Comparison of ENCODE assay signal across 28 cellular contexts in genomic region chr10:93378039-93378438, GRCh38.
DNase-seq lines count a peak whose midpoint lies in the region; ATAC-seq, FAIRE-seq and TF ChIP-seq lines count a peak whose summit lies in the region.
"Had no signal": no experiment of that assay in that cellular context is flagged by ENCODE, and none has a peak within 500 bp of the region (broad histone marks: within the 10 kb centered on the region; RNA-seq: fewer than 3 reads in every experiment).

No MANE protein-coding gene starts in this region.

- no peaks in the 10 kb centered on the region for H3K27me3 ChIP-seq in endothelial cell of umbilical vein (ENCODE audit: control insufficient read depth in 2 of 2, insufficient read depth in 2 of 2, low read length in 2 of 2)
- H3K27me3 ChIP-seq: body of pancreas, heart right ventricle, Peyer's patch, SJCRH30, spleen, upper lobe of right lung had no signal

- CTCF ChIA-PET in A549 (lab: Yijun Ruan, JAX) (interaction anchor here (1.0 to 24.2 kb wide), 13 partner anchors 11 to 466 kb away, joined by 3 to 924 read pairs (median 34); partner anchors contain the start of gene MYOF), endothelial cell of umbilical vein (lab: Charles Lee) (interaction anchor here (0.6 to 7.5 kb wide), 8 partner anchors 26 to 133 kb away, joined by 3 to 451 read pairs (median 14); partner anchors contain the start of gene MYOF)

- FAIRE-seq in A549 (lab: Jason Lieb, UNC) (no peak), endothelial cell of umbilical vein (lab: Jason Lieb, UNC) (no peak)
- FAIRE-seq: endometrium had no signal

- no peak overlapping the region for H3K4me3 Mint-ChIP-seq in osteocyte (ENCODE audit: unreplicated experiment)
- H3K4me3 Mint-ChIP-seq in immature natural killer cell, result no peak overlapping the region
- H3K4me3 Mint-ChIP-seq: activated CD4-positive, alpha-beta T cell treated with anti-CD3 and anti-CD28 coated beads for 36 hours; activated naive CD8-positive, alpha-beta T cell treated with anti-CD3 and anti-CD28 coated beads for 36 hours; activated T-helper 1 cell treated with anti-CD3 and anti-CD28 coated beads, Interleukin-12 subunit alpha, Interleukin-12 subunit beta, Interleukin-2, Interleukin-4 antibody, amounts not matched to agents 30 ng/mL and 10 ng/mL and 1 ng/mL, durations not matched to agents 14 hours and 24 hours and 36 hours had no signal

- TF ChIP-seq CTCF in A549 (IDR thresholded peaks at IDR 0.05) (no peak), endothelial cell of umbilical vein (IDR thresholded peaks at IDR 0.05; ENCODE audit: extremely low read depth in 1 of 2, insufficient read depth in 1 of 2, low read depth in 1 of 2, low read length in 2 of 2) (no peak), osteocyte (IDR thresholded peaks at IDR 0.05) (no peak)

- intact Hi-C loops in endothelial cell of umbilical vein (cut with micrococcal nuclease), result no loop called here

- H3K27me3 Mint-ChIP-seq in osteocyte (ENCODE audit: unreplicated experiment), result no peaks in the 10 kb centered on the region
- H3K27me3 Mint-ChIP-seq in immature natural killer cell (ENCODE audit: low read depth in 3 of 3), result no peaks in the 10 kb centered on the region

- TF ChIP-seq POLR2A in A549 (IDR thresholded peaks at IDR 0.05; ENCODE audit: low read length) (no peak), endothelial cell of umbilical vein (IDR thresholded peaks at IDR 0.05; ENCODE audit: low read depth, low read length) (no peak)

- H3K27ac ChIP-seq in A549 (peak overlapping the region; percentile 71 to 87), endothelial cell of umbilical vein (ENCODE audit: insufficient read depth, low read depth, low read length) (no peak overlapping the region)
- H3K27ac ChIP-seq: body of pancreas, SJCRH30, upper lobe of right lung had no signal

- no peak for TF ChIP-seq EP300 in A549 (IDR thresholded peaks at IDR 0.05)

- H3K79me2 ChIP-seq in endothelial cell of umbilical vein (ENCODE audit: control insufficient read depth, insufficient read depth, low read length), result peaks cover 15% of the 10 kb centered on the region

- POLR2A ChIA-PET in A549 (lab: Yijun Ruan, JAX) (interaction anchor here (1.5 to 7.4 kb wide), 2 partner anchors 88 to 104 kb away, joined by 7 to 70 read pairs; partner anchors contain the start of gene MYOF), endothelial cell of umbilical vein (lab: Charles Lee) (no interaction called here)

- H3K4me3 ChIP-seq in A549 (no peak overlapping the region), endothelial cell of umbilical vein (replicated peaks in 1 of 3; ENCODE audit: insufficient read depth in 1 of 3, low read depth in 1 of 3, low read length in 3 of 3) (no peak overlapping the region)
- H3K4me3 ChIP-seq: body of pancreas, coronary artery, heart right ventricle, Peyer's patch, prostate gland, SJCRH30, spleen, upper lobe of right lung had no signal

- H2AFZ ChIP-seq in endothelial cell of umbilical vein (ENCODE audit: low read depth, low read length), result no peak overlapping the region

- TF ChIP-seq RAD21 in A549 (conservative IDR thresholded peaks at IDR 0.05 in 1 of 2, IDR thresholded peaks at IDR 0.05 in 1 of 2), result no peak

- no peaks in the 10 kb centered on the region for H4K20me1 ChIP-seq in endothelial cell of umbilical vein (replicated peaks; ENCODE audit: control insufficient read depth, extremely low read depth, insufficient read depth, low read length)

- H3K36me3 ChIP-seq in endothelial cell of umbilical vein (ENCODE audit: control insufficient read depth in 2 of 2, extremely low read depth in 1 of 2, insufficient read depth in 2 of 2, low read length in 2 of 2), result peaks cover 37 to 41% of the 10 kb centered on the region in 2 experiments
- H3K36me3 ChIP-seq: prostate gland, SJCRH30 had no signal

- H3K4me1 Mint-ChIP-seq in osteocyte (ENCODE audit: unreplicated experiment), result peaks cover 65% of the 10 kb centered on the region
- no peaks in the 10 kb centered on the region for H3K4me1 Mint-ChIP-seq in immature natural killer cell

- H3K27ac Mint-ChIP-seq in osteocyte (ENCODE audit: unreplicated experiment) (peak overlapping the region; percentile 92), immature natural killer cell (no peak overlapping the region)

- DNase-seq in A549 (ENCODE audit: low read depth in 1 of 2, low spot score in 1 of 2) (no peak), OCI-M1 (lab: John Stamatoyannopoulos, UW) (peak; percentile 20), endothelial cell of umbilical vein (ENCODE audit: low read depth, low spot score) (peak; percentile 21), osteocyte (ENCODE audit: extremely low spot score, unreplicated experiment) (no peak), nucleus accumbens (lab: John Stamatoyannopoulos, UW) (no peak), 8988T (no peak), immature natural killer cell (no peak), Ammon's horn (ENCODE audit: low spot score) (no peak)
- DNase-seq: activated CD4-positive, alpha-beta T cell treated with anti-CD3 and anti-CD28 coated beads for 36 hours; activated naive CD8-positive, alpha-beta T cell treated with anti-CD3 and anti-CD28 coated beads for 36 hours; body of pancreas; CD4-positive, CD25-positive, alpha-beta regulatory T cell; DMS 273 treated with DMSO at 0.1 percent for 48 hours; heart right ventricle; midbrain; NCI-H1105; NCI-H2081; NCI-H446; Peyer's patch; SJCRH30; spleen; stimulated activated CD4-positive, alpha-beta T cell treated with anti-CD3 and anti-CD28 coated beads, Interleukin-4, amount 100 ng/mL, for 4 hours; upper lobe of right lung had no signal

- no peaks in the 10 kb centered on the region for H3K9me3 Mint-ChIP-seq in osteocyte (ENCODE audit: unreplicated experiment)
- H3K9me3 Mint-ChIP-seq in immature natural killer cell, result no peaks in the 10 kb centered on the region
- H3K9me3 Mint-ChIP-seq: activated naive CD8-positive, alpha-beta T cell treated with anti-CD3 and anti-CD28 coated beads for 36 hours; activated T-helper 1 cell treated with anti-CD3 and anti-CD28 coated beads, Interleukin-12 subunit alpha, Interleukin-12 subunit beta, Interleukin-2, Interleukin-4 antibody, amounts not matched to agents 30 ng/mL and 10 ng/mL and 1 ng/mL, durations not matched to agents 14 hours and 24 hours and 36 hours; CD4-positive, CD25-positive, alpha-beta regulatory T cell had no signal

- no peak for ATAC-seq in A549
- ATAC-seq: activated CD4-positive, alpha-beta T cell treated with anti-CD3 and anti-CD28 coated beads for 36 hours; body of pancreas; heart right ventricle; left lobe of liver; upper lobe of right lung had no signal

- WGBS in A549 (ENCODE audit: missing lambda C conversion rate), result 96% methylated on average over 2 of the region's 2 CpGs

- H3K4me1 ChIP-seq in A549 (peaks cover 42% of the 10 kb centered on the region), endothelial cell of umbilical vein (ENCODE audit: control insufficient read depth, extremely low read depth, insufficient read depth, low read length) (peaks cover 46% of the 10 kb centered on the region)
- H3K4me1 ChIP-seq: body of pancreas, prostate gland had no signal

- peak overlapping the region; percentile 80 for H3K4me2 ChIP-seq in A549
- H3K4me2 ChIP-seq in endothelial cell of umbilical vein (ENCODE audit: insufficient read depth, low read length), result no peak overlapping the region

- dilution Hi-C loops in endothelial cell of umbilical vein (cut with MboI; ENCODE audit: extremely low pct_ligation_motif_present, low sequenced_read_pairs), result no loop called here

- peaks cover 68% of the 10 kb centered on the region for H3K36me3 Mint-ChIP-seq in osteocyte (ENCODE audit: unreplicated experiment)
- H3K36me3 Mint-ChIP-seq in immature natural killer cell, result no peaks in the 10 kb centered on the region
- H3K36me3 Mint-ChIP-seq: CD4-positive, CD25-positive, alpha-beta regulatory T cell had no signal

- H3K9me3 ChIP-seq in A549 (no peaks in the 10 kb centered on the region), endothelial cell of umbilical vein (replicated peaks; ENCODE audit: control insufficient read depth, insufficient read depth, low read length) (no peaks in the 10 kb centered on the region)
- H3K9me3 ChIP-seq: body of pancreas, heart right ventricle, Peyer's patch, prostate gland, SJCRH30, spleen, upper lobe of right lung had no signal

- no TSS peak for BruUV-seq in endothelial cell of umbilical vein (replicated peaks; lab: Mats Ljungman, UMichigan)

- H3K9me1 ChIP-seq in endothelial cell of umbilical vein (replicated peaks; ENCODE audit: control insufficient read depth, extremely low read depth, insufficient read depth, low read length), result no peaks in the 10 kb centered on the region

- no peak overlapping the region for H3K9ac ChIP-seq in endothelial cell of umbilical vein (replicated peaks; ENCODE audit: extremely low read depth, insufficient read depth, low read length)

TF ChIP-seq in A549, 52 proteins besides CTCF, POLR2A, EP300 and RAD21 (continues in another document):
- no peak for TF ChIP-seq ZFP36 (IDR thresholded peaks at IDR 0.05; ENCODE audit: borderline replicate concordance, partially characterized antibody)
- no peak for TF ChIP-seq MAX (IDR thresholded peaks at IDR 0.05)
- no peak for TF ChIP-seq ESRRA (IDR thresholded peaks at IDR 0.05; ENCODE audit: borderline replicate concordance, low read length)
- no peak for TF ChIP-seq ZSCAN20 (CRISPR knock-in tag; IDR thresholded peaks at IDR 0.05)
- no peak for TF ChIP-seq PHF8 (IDR thresholded peaks at IDR 0.05; ENCODE audit: borderline replicate concordance, low read depth)
- no peak for TF ChIP-seq ZC3H11A (IDR thresholded peaks at IDR 0.05)
- TF ChIP-seq HDAC2 (IDR thresholded peaks at IDR 0.05), result no peak
- no peak for TF ChIP-seq JUN (IDR thresholded peaks at IDR 0.05)
- no peak for TF ChIP-seq SMC3 (IDR thresholded peaks at IDR 0.05)
- no peak for TF ChIP-seq SREBF2 (IDR thresholded peaks at IDR 0.05)

TF ChIP-seq in endothelial cell of umbilical vein, 7 proteins besides CTCF, POLR2A, EP300 and RAD21:
- TF ChIP-seq POLR2AphosphoS5 (IDR thresholded peaks at IDR 0.05; ENCODE audit: insufficient read depth, low read depth, low read length) (no peak), FOS (IDR thresholded peaks at IDR 0.05; ENCODE audit: borderline replicate concordance, insufficient read depth, low read length) (no peak), MYC (IDR thresholded peaks at IDR 0.05; ENCODE audit: low read depth, low read length) (no peak), GATA2 (IDR thresholded peaks at IDR 0.05; ENCODE audit: insufficient read depth, insufficient read length, low read depth, low read length) (no peak), EZH2 (IDR thresholded peaks at IDR 0.05; ENCODE audit: borderline replicate concordance, low read depth, low read length, severe bottlenecking) (no peak), JUN (IDR thresholded peaks at IDR 0.05; ENCODE audit: borderline replicate concordance, insufficient read depth, insufficient read length, low read depth) (no peak), MAX (IDR thresholded peaks at IDR 0.05; ENCODE audit: insufficient read depth, insufficient read length) (no peak)
TF ChIP-seq in endothelial cell of umbilical vein: peak in this region for 0.

Comparison
In these comparisons a context has a peak if more than half of its experiments do, and no peak if none do; other contexts are left out.
1. DNase-seq: peak in OCI-M1 (single experiment) and endothelial cell of umbilical vein (single experiment); none in A549 (0 of 2), osteocyte (single experiment), nucleus accumbens (0 of 56), 8988T (single experiment), immature natural killer cell (0 of 3) and Ammon's horn (single experiment).